19 cellular contexts compared by ENCODE assay signal in the genomic region with DNA sequence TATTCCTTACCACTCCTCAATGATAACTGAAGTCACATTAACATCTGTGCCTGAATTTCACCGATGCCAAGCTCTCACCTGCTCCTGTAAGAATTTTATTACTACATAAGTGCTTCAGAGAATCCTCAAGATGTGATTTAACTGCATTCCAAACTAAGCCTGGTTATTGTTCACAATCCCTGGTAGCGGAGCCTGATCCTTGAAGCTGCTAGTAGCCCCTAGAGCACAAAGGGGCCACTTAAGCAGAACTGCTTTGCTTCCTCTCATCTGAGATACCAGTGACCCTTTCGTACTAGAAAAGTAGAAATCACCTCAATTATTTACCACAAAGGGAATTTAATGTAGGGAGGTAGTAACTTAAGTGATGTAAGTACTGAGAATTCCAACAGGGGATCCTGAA.
DNase-seq lines count a peak whose midpoint lies in the region; ATAC-seq and TF ChIP-seq lines count a peak whose summit lies in the region.
"Had no signal": no experiment of that assay in that cellular context is flagged by ENCODE, and none has a peak within 500 bp of the region (broad histone marks: within the 10 kb centered on the region; RNA-seq: fewer than 3 reads in every experiment).

No MANE protein-coding gene starts in this region.

- peak overlapping the region; percentile 57 for H3K4me2 ChIP-seq in neural progenitor cell

- no peaks in the 10 kb centered on the region for H3K27me3 Mint-ChIP-seq in neural progenitor cell (ENCODE audit: insufficient read depth, low read depth)
- H3K27me3 Mint-ChIP-seq: T-cell had no signal

- H3K27me3 ChIP-seq in SJCRH30: no peaks in the 10 kb centered on the region
- H3K27me3 ChIP-seq in neural progenitor cell: no peaks in the 10 kb centered on the region

- H3K9me3 ChIP-seq in SJCRH30 (replicated peaks) (no peaks in the 10 kb centered on the region), neural progenitor cell (ENCODE audit: low read depth) (no peaks in the 10 kb centered on the region)

- no peaks in the 10 kb centered on the region for H3K79me2 ChIP-seq in neural progenitor cell (ENCODE audit: low read depth)

- H3F3A ChIP-seq in neural progenitor cell (ENCODE audit: low read depth): no peaks in the 10 kb centered on the region

- TF ChIP-seq CTCF in neural progenitor cell (IDR thresholded peaks at IDR 0.05): no peak

- H3K27ac ChIP-seq in SJCRH30 (no peak overlapping the region), neural progenitor cell (peak overlapping the region; percentile 60)

- H3K36me3 ChIP-seq in SJCRH30: no peaks in the 10 kb centered on the region
- no peaks in the 10 kb centered on the region for H3K36me3 ChIP-seq in neural progenitor cell

- no peak overlapping the region for H3K9ac ChIP-seq in neural progenitor cell

- no peak for ATAC-seq in GM21717 (IDR thresholded peaks at IDR 0.05; ENCODE audit: unreplicated experiment)
- ATAC-seq: CD8-positive, alpha-beta T cell; T-cell had no signal

- no peaks in the 10 kb centered on the region for H3K4me1 ChIP-seq in SJCRH30
- H3K4me1 ChIP-seq in neural progenitor cell: peaks cover 14% of the 10 kb centered on the region

- H3K4me3 ChIP-seq in SJCRH30 (no peak overlapping the region), neural progenitor cell (no peak overlapping the region)

- no peaks in the 10 kb centered on the region for H4K20me1 ChIP-seq in neural progenitor cell (ENCODE audit: low read depth)

- H2AFZ ChIP-seq in neural progenitor cell (replicated peaks): peak overlapping the region; percentile 66

- H3K4me3 Mint-ChIP-seq in neural progenitor cell: no peak overlapping the region
- H3K4me3 Mint-ChIP-seq: CD8-positive, alpha-beta T cell; IgD-negative memory B cell; T-cell had no signal

- H3K27ac Mint-ChIP-seq in neural progenitor cell: peak overlapping the region; percentile 50
- H3K27ac Mint-ChIP-seq: CD8-positive, alpha-beta T cell; IgD-negative memory B cell; T-cell had no signal

- peak; percentile 19 for DNase-seq in NCI-H2107 treated with DMSO at 0.1 percent for 48 hours (lab: John Stamatoyannopoulos, UW; ENCODE audit: unreplicated experiment)
- DNase-seq in NCI-H2107 (lab: John Stamatoyannopoulos, UW): no peak
- peak; percentile 2 to 14 for DNase-seq in SJCRH30
- DNase-seq in neural progenitor cell (ENCODE audit: low spot score): peak; percentile 80
- DNase-seq in NCI-H2081 treated with DMSO at 0.1 percent for 48 hours (lab: John Stamatoyannopoulos, UW): no peak
- no peak for DNase-seq in glomerular visceral epithelial cell (ENCODE audit: extremely low spot score)
- DNase-seq: AML-193; CD8-positive, alpha-beta T cell; EL; GF-D8; NCI-H1105; NCI-H187; NCI-H2171; NCI-H446; NCI-H748 treated with DMSO at 0.1 percent for 48 hours; NK-92 treated with Interleukin-12 subunit alpha and Interleukin-12 subunit beta, amount 100 ng/mL, for 24 hours; T-cell had no signal

- H3K36me3 Mint-ChIP-seq in neural progenitor cell: no peaks in the 10 kb centered on the region
- H3K36me3 Mint-ChIP-seq: CD8-positive, alpha-beta T cell; T-cell had no signal

- no peaks in the 10 kb centered on the region for H3K9me3 Mint-ChIP-seq in neural progenitor cell
- H3K9me3 Mint-ChIP-seq: CD8-positive, alpha-beta T cell; IgD-negative memory B cell; T-cell had no signal

- H3K4me1 Mint-ChIP-seq in neural progenitor cell: peaks cover 20% of the 10 kb centered on the region
- H3K4me1 Mint-ChIP-seq: T-cell had no signal

Comparison
In these comparisons a context has a peak if more than half of its experiments do, and no peak if none do; other contexts are left out.
1. DNase-seq: peak in NCI-H2107 treated with DMSO at 0.1 percent for 48 hours (single experiment), SJCRH30 (2 of 2) and neural progenitor cell (single experiment); none in NCI-H2107 (single experiment), NCI-H2081 treated with DMSO at 0.1 percent for 48 hours (single experiment) and glomerular visceral epithelial cell (single experiment).